Comparison of ENCODE assay signal across 15 cellular contexts in the genomic region with DNA sequence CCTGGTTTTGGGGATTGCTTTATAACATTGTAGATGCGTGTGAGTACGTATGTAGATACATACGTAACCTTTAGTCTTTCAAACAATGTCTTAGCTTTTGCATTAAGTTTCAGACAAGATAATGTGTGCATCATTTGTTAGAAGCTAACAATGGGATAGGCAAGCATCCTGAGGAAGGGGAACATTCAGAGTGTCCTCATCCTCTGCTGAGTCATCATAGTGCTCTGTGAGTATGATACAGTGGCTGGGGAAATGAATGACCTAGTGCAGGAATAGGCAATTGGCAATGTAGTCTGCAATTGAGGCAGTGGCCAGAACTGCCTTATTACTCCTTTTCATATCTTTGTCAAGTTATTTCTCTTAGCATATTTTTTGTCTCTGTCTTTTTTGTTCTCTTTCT. TPM values are rescaled to one million over a fixed set of nuclear protein-coding genes. Genes with fewer than 3 reads are reported as not detected.
DNase-seq lines count a peak whose midpoint lies in the region; ATAC-seq and TF ChIP-seq lines count a peak whose summit lies in the region.
"Had no signal": no experiment of that assay in that cellular context is flagged by ENCODE, and none has a peak within 500 bp of the region (broad histone marks: within the 10 kb centered on the region; RNA-seq: fewer than 3 reads in every experiment).

No MANE protein-coding gene starts in this region.

- no peak for TF ChIP-seq CTCF in HFFc6 (IDR thresholded peaks at IDR 0.05)
- no peak for TF ChIP-seq CTCF in mammary epithelial cell (conservative IDR thresholded peaks at IDR 0.05 in 1 of 2, IDR thresholded peaks at IDR 0.05 in 1 of 2; ENCODE audit: extremely low read depth in 1 of 2, insufficient read depth in 1 of 2, low read depth in 1 of 2, low read length in 2 of 2)
- no peak for TF ChIP-seq CTCF in left ventricle myocardium inferior (IDR thresholded peaks at IDR 0.05; ENCODE audit: borderline replicate concordance)

- no peak overlapping the region for H3K4me2 ChIP-seq in mammary epithelial cell (ENCODE audit: insufficient read depth, low read depth, low read length)
- H3K4me2 ChIP-seq: hepatocyte had no signal

- H3K4me3 Mint-ChIP-seq in HFFc6: no peak overlapping the region
- H3K4me3 Mint-ChIP-seq in activated CD4-positive, alpha-beta memory T cell treated with anti-CD3 and anti-CD28 coated beads for 36 hours: no peak overlapping the region
- H3K4me3 Mint-ChIP-seq: activated T-cell treated with anti-CD3 and anti-CD28 coated beads, Interleukin-2, amount 50 U/mL, for 4 hours; CD14-positive monocyte had no signal

- no peaks in the 10 kb centered on the region for H3K27me3 ChIP-seq in mammary epithelial cell (ENCODE audit: insufficient read depth, low read length)
- H3K27me3 ChIP-seq in left ventricle myocardium inferior (ENCODE audit: low read depth): no peaks in the 10 kb centered on the region
- H3K27me3 ChIP-seq: hepatocyte had no signal

- no peaks in the 10 kb centered on the region for H3K27me3 Mint-ChIP-seq in HFFc6 (ENCODE audit: insufficient read depth)
- H3K27me3 Mint-ChIP-seq in activated CD4-positive, alpha-beta memory T cell treated with anti-CD3 and anti-CD28 coated beads for 36 hours: no peaks in the 10 kb centered on the region

- peaks cover 21% of the 10 kb centered on the region; the same call in 1 of the 2 replicates for H3K36me3 Mint-ChIP-seq in HFFc6 (ENCODE audit: low read depth)
- H3K36me3 Mint-ChIP-seq in activated CD4-positive, alpha-beta memory T cell treated with anti-CD3 and anti-CD28 coated beads for 36 hours: peaks cover 17% of the 10 kb centered on the region

- dilution Hi-C loops in mammary epithelial cell (cut with HindIII; ENCODE audit: low sequenced_read_pairs): no loop called here

- 100% methylated on average over 3 of the region's 3 CpGs for WGBS in mammary epithelial cell (ENCODE audit: low coverage, missing lambda C conversion rate)

- in situ Hi-C loops in mammary epithelial cell (cut with MboI; ENCODE audit: low sequenced_read_pairs in 2 of 2): no loop called here

- no peaks in the 10 kb centered on the region for H3K9me3 ChIP-seq in mammary epithelial cell (replicated peaks; ENCODE audit: insufficient read depth, low read length)
- H3K9me3 ChIP-seq in left ventricle myocardium inferior (replicated peaks): no peaks in the 10 kb centered on the region
- H3K9me3 ChIP-seq: lower lobe of right lung had no signal

- no peaks in the 10 kb centered on the region for H4K20me1 ChIP-seq in mammary epithelial cell (ENCODE audit: insufficient read depth, low read length)

- peak overlapping the region; percentile 41; the same call in 1 of the 2 replicates for H3K27ac Mint-ChIP-seq in HFFc6
- no peak overlapping the region for H3K27ac Mint-ChIP-seq in activated CD4-positive, alpha-beta memory T cell treated with anti-CD3 and anti-CD28 coated beads for 36 hours

- H2AFZ ChIP-seq in mammary epithelial cell (ENCODE audit: low read depth, low read length): no peak overlapping the region
- H2AFZ ChIP-seq: hepatocyte had no signal

- H3K9ac ChIP-seq in mammary epithelial cell (ENCODE audit: insufficient read depth, low read length): no peak overlapping the region

- H3K9me3 Mint-ChIP-seq in HFFc6: no peaks in the 10 kb centered on the region
- H3K9me3 Mint-ChIP-seq in activated CD4-positive, alpha-beta memory T cell treated with anti-CD3 and anti-CD28 coated beads for 36 hours: no peaks in the 10 kb centered on the region
- H3K9me3 Mint-ChIP-seq: activated T-cell treated with anti-CD3 and anti-CD28 coated beads, Interleukin-2, amount 50 U/mL, for 4 hours; CD14-positive monocyte had no signal

- H3K27ac ChIP-seq in mammary epithelial cell (ENCODE audit: insufficient read depth, low read depth, low read length) (no peak overlapping the region), left ventricle myocardium inferior (replicated peaks) (peak overlapping the region; percentile 46)
- H3K27ac ChIP-seq: hepatocyte, lower lobe of right lung had no signal

- DNase-seq in AG08395 (ENCODE audit: low spot score): peak; percentile 42
- DNase-seq in HFFc6: peak; percentile 35
- DNase-seq in mammary epithelial cell: peak; percentile 48
- no peak for DNase-seq in left ventricle myocardium inferior
- no peak for DNase-seq in activated CD4-positive, alpha-beta memory T cell treated with anti-CD3 and anti-CD28 coated beads for 36 hours
- DNase-seq in DMS 273 (lab: John Stamatoyannopoulos, UW; ENCODE audit: unreplicated experiment): no peak
- DNase-seq: activated CD4-positive, alpha-beta T cell treated with anti-CD3 and anti-CD28 coated beads for 1 hour; activated T-cell treated with anti-CD3 and anti-CD28 coated beads, Interleukin-2, amount 50 U/mL, for 4 hours; lower lobe of right lung; NCI-H187 treated with DMSO at 0.1 percent for 48 hours; NCI-H82 had no signal

- H3K4me3 ChIP-seq in mammary epithelial cell (replicated peaks in 1 of 3; ENCODE audit: insufficient read depth in 1 of 3, low read depth in 2 of 3, low read length in 3 of 3): no peak overlapping the region
- H3K4me3 ChIP-seq in left ventricle myocardium inferior: no peak overlapping the region
- H3K4me3 ChIP-seq: hepatocyte, lower lobe of right lung had no signal

- H3K4me1 ChIP-seq in mammary epithelial cell (ENCODE audit: insufficient read depth, low read length) (no peaks in the 10 kb centered on the region), left ventricle myocardium inferior (peaks cover 17% of the 10 kb centered on the region)
- H3K4me1 ChIP-seq: lower lobe of right lung had no signal

- intact Hi-C loops in mammary epithelial cell (cut with micrococcal nuclease): no loop called here
- intact Hi-C loops in left ventricle myocardium inferior (cut with micrococcal nuclease): no loop called here
- intact Hi-C loops in activated CD4-positive, alpha-beta memory T cell treated with anti-CD3 and anti-CD28 coated beads for 36 hours (cut with micrococcal nuclease): no loop called here

- BruUV-seq in mammary epithelial cell (replicated peaks; lab: Mats Ljungman, UMichigan): no TSS peak

- H3K36me3 ChIP-seq in mammary epithelial cell (ENCODE audit: insufficient read depth, low read length) (no peaks in the 10 kb centered on the region), left ventricle myocardium inferior (peaks cover 50% of the 10 kb centered on the region)

- ATAC-seq in GM21786 (IDR thresholded peaks at IDR 0.05; ENCODE audit: unreplicated experiment): no peak
- ATAC-seq in GM18861 (IDR thresholded peaks at IDR 0.05; ENCODE audit: unreplicated experiment): no peak
- ATAC-seq: activated T-cell treated with anti-CD3 and anti-CD28 coated beads, Interleukin-2, amount 50 U/mL, for 4 hours; lower lobe of right lung had no signal

- POLR2A ChIA-PET in activated CD4-positive, alpha-beta memory T cell treated with anti-CD3 and anti-CD28 coated beads for 36 hours (lab: Charles Lee): no interaction called here

- no peaks in the 10 kb centered on the region for H3K79me2 ChIP-seq in mammary epithelial cell (ENCODE audit: insufficient read depth, low read length)
- H3K79me2 ChIP-seq: hepatocyte had no signal

- CTCF ChIA-PET in mammary epithelial cell (lab: Charles Lee; ENCODE audit: low non-redundant PET): interaction anchor here (0.6 kb wide), 1 partner anchor 164 kb away, joined by 4 read pairs; no protein-coding TSS in a partner anchor
- CTCF ChIA-PET in activated CD4-positive, alpha-beta memory T cell treated with anti-CD3 and anti-CD28 coated beads for 36 hours (lab: Charles Lee): interaction anchor here (1.1 kb wide), 1 partner anchor 17 kb away, joined by 3 read pairs; no protein-coding TSS in a partner anchor

- peaks cover 18% of the 10 kb centered on the region for H3K4me1 Mint-ChIP-seq in HFFc6 (ENCODE audit: low read depth)
- no peaks in the 10 kb centered on the region for H3K4me1 Mint-ChIP-seq in activated CD4-positive, alpha-beta memory T cell treated with anti-CD3 and anti-CD28 coated beads for 36 hours (ENCODE audit: low read depth)
- H3K4me1 Mint-ChIP-seq: CD14-positive monocyte had no signal

RNA-seq across cellular contexts. Expression of a gene that starts 7.3 kb away (rescaled TPM):
- total RNA-seq in HFFc6 (2021; fragmentation: NEBNext Ultra II Directional; extraction: Animal tissue kit (Norgen Biotek cat#: 25700)): 10 to 100 TPM; 14.6 to 20.0 (median 18.3) TPM
- total RNA-seq in mammary epithelial cell: 1 to 10 TPM; 2.8 to 4.7 TPM
- 2.3 TPM for polyA plus RNA-seq in mammary epithelial cell
- polyA minus RNA-seq in mammary epithelial cell: 0.88 TPM
- total RNA-seq in left ventricle myocardium inferior: 3.5 TPM
- total RNA-seq in activated CD4-positive, alpha-beta memory T cell treated with anti-CD3 and anti-CD28 coated beads for 36 hours: 1 to 10 TPM; 3.7 to 4.8 TPM

Comparison
In these comparisons a context has a peak if more than half of its experiments do, and no peak if none do; other contexts are left out.
1. DNase-seq: peak in AG08395 (single experiment), HFFc6 (single experiment) and mammary epithelial cell (single experiment); none in left ventricle myocardium inferior (single experiment), activated CD4-positive, alpha-beta memory T cell treated with anti-CD3 and anti-CD28 coated beads for 36 hours (single experiment) and DMS 273 (single experiment).